Comparison of ENCODE assay signal across 11 cellular contexts in genomic region chr2:215870986-215871385, GRCh38.
DNase-seq lines count a peak whose midpoint lies in the region; ATAC-seq and TF ChIP-seq lines count a peak whose summit lies in the region.
"Had no signal": no experiment of that assay in that cellular context is flagged by ENCODE, and none has a peak within 500 bp of the region (broad histone marks: within the 10 kb centered on the region; RNA-seq: fewer than 3 reads in every experiment).

No MANE protein-coding gene starts in this region.

- DNase-seq in NT2/D1 (ENCODE audit: low read depth, low spot score) = peak; percentile 32
- DNase-seq in fibroblast of mammary gland (ENCODE audit: low read depth) = peak; percentile 22
- no peak for DNase-seq in epidermal melanocyte (ENCODE audit: insufficient read length, low spot score)
- DNase-seq in NCI-H1417 (lab: John Stamatoyannopoulos, UW) = no peak
- DNase-seq: SHP77 treated with DMSO at 0.1 percent for 48 hours, small intestine, upper lobe of left lung had no signal

- no peaks in the 10 kb centered on the region for H3K36me3 ChIP-seq in NT2/D1 (ENCODE audit: insufficient read depth, insufficient read length, low read length)
- H3K36me3 ChIP-seq: upper lobe of left lung had no signal

- peak; percentile 36 for TF ChIP-seq CTCF in C4-2B (conservative IDR thresholded peaks at IDR 0.05)
- TF ChIP-seq CTCF in fibroblast of mammary gland (conservative IDR thresholded peaks at IDR 0.05; ENCODE audit: control insufficient read depth, insufficient read depth, low read depth, low read length) = peak; percentile 56

- no peaks in the 10 kb centered on the region for H3K4me1 ChIP-seq in NT2/D1 (ENCODE audit: insufficient read depth, insufficient read length)

- no peak overlapping the region for H3K9ac ChIP-seq in NT2/D1 (ENCODE audit: insufficient read length, low read depth)

- no peak overlapping the region for H3K27ac ChIP-seq in C4-2B
- H3K27ac ChIP-seq: upper lobe of left lung had no signal

- H3K9me3 ChIP-seq in NT2/D1 (ENCODE audit: insufficient read depth, low read length) = no peaks in the 10 kb centered on the region
- H3K9me3 ChIP-seq: upper lobe of left lung had no signal

- no peak overlapping the region for H3K4me3 ChIP-seq in NT2/D1 (ENCODE audit: insufficient read length, low read depth)
- H3K4me3 ChIP-seq in fibroblast of mammary gland (ENCODE audit: control insufficient read depth, low read depth, low read length) = no peak overlapping the region
- H3K4me3 ChIP-seq: upper lobe of left lung had no signal

- peak; percentile 64 for ATAC-seq in GM19467 (IDR thresholded peaks at IDR 0.05; ENCODE audit: unreplicated experiment)
- ATAC-seq in HG03439 (IDR thresholded peaks at IDR 0.05; ENCODE audit: unreplicated experiment) = no peak
- ATAC-seq in HG03460 (IDR thresholded peaks at IDR 0.05; ENCODE audit: unreplicated experiment) = no peak

- no peaks in the 10 kb centered on the region for H3K27me3 ChIP-seq in NT2/D1 (ENCODE audit: insufficient read depth, insufficient read length)
- H3K27me3 ChIP-seq: upper lobe of left lung had no signal

Comparison
In these comparisons a context has a peak if more than half of its experiments do, and no peak if none do; other contexts are left out.
1. DNase-seq: peak in NT2/D1 (single experiment) and fibroblast of mammary gland (single experiment); none in epidermal melanocyte (single experiment) and NCI-H1417 (0 of 3).